Comparison of ENCODE assay signal across 8 cellular contexts in the genomic region with DNA sequence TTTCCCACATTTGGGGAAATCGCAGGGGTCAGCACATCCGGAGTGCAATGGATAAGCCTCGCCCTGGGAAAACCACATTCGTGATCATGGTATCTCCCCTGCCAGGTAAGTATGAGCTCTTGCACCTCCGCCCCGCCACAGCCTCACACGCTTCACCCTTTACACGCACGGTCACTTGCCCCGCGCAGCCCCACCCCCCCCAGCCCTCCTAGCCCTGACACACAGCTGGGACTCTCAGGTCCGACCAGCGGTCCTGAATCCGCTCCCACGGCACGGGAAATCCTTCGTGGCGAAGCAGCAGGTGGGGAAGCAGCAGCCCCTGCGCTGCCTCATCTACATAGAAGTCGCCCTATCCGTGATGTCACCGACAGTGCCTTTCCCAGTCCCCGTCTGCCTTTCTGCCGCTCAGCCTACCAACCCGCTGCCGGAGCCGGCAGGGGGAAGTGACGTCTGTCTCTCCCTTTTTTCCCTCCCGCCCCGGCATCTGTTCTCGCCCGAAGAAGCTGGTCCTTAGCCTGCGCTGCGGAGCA. TPM values are rescaled to one million over a fixed set of nuclear protein-coding genes. Genes with fewer than 3 reads are reported as not detected.
DNase-seq lines count a peak whose midpoint lies in the region; ATAC-seq and TF ChIP-seq lines count a peak whose summit lies in the region.
"Not testable (repeated sequence)": the region's sequence is repeated elsewhere in the genome, so short reads cannot be mapped to it uniquely, and the experiment has no call there.

No MANE protein-coding gene starts in this region.

- H3K9me2 ChIP-seq in OCI-LY7 (ENCODE audit: insufficient read depth, low read length), result not testable (repeated sequence)

- H3K9me3 ChIP-seq in OCI-LY7 (ENCODE audit: low read length); left lung: not testable (repeated sequence)

- not testable (repeated sequence) for BruUV-seq in OCI-LY7 (replicated peaks; lab: Mats Ljungman, UMichigan)

- H3K4me3 ChIP-seq in AG09309 (ENCODE audit: control insufficient read depth, low read depth, low read length) (peak overlapping the region; percentile 36), OCI-LY7 (ENCODE audit: low read depth, low read length, poor library complexity, severe bottlenecking) (peak overlapping the region; percentile 48)
- not testable (repeated sequence) for H3K4me3 ChIP-seq in left lung

- CTCF ChIA-PET in OCI-LY7 (lab: Charles Lee; ENCODE audit: unreplicated experiment), result not testable (repeated sequence)

- ATAC-seq in HG03432 (IDR thresholded peaks at IDR 0.05; ENCODE audit: unreplicated experiment) (peak; percentile 75), left lung (peak; percentile 94)

- H3K4me2 ChIP-seq in OCI-LY7 (ENCODE audit: low read length), result 0 out of 2 replicates have a peak overlapping the region, but pooled peaks have one; percentile 20

- H3K79me2 ChIP-seq in OCI-LY7 (ENCODE audit: insufficient read depth, low read depth, low read length), result not testable (repeated sequence)

- H2AFZ ChIP-seq in OCI-LY7 (ENCODE audit: low read length), result not testable (repeated sequence)

- intact Hi-C loops in OCI-LY7 (cut with micrococcal nuclease; ENCODE audit: unreplicated experiment); left lung (cut with DNase I): not testable (repeated sequence)

- peak; percentile 27 for DNase-seq in AG09309 (ENCODE audit: low read depth)
- DNase-seq in GM19240 (ENCODE audit: insufficient read length, low spot score), result peak; percentile 12
- peak; percentile 73 for DNase-seq in OCI-LY7 (ENCODE audit: low spot score)
- DNase-seq in activated CD8-positive, alpha-beta memory T cell treated with anti-CD3 and anti-CD28 coated beads, Interleukin-2, amount 50 U/mL, for 24 hours (ENCODE audit: extremely low read depth), result peak; percentile 30
- peak; percentile 82 for DNase-seq in ecto neural progenitor cell (ENCODE audit: low spot score)
- DNase-seq in left lung, result peak in 1 of 2 donors; percentile 78
- DNase-seq in stimulated activated CD4-positive, alpha-beta T cell treated with anti-CD3 and anti-CD28 coated beads, Interleukin-1b, Interleukin-23, amount 100 ng/mL, for 48 hours, result peak; percentile 49

- POLR2A ChIA-PET in OCI-LY7 (lab: Charles Lee), result not testable (repeated sequence)

- TF ChIP-seq CTCF in AG09309 (IDR thresholded peaks at IDR 0.05; ENCODE audit: control insufficient read depth, insufficient read depth, low read depth, low read length, missing control alignments); OCI-LY7 (conservative IDR thresholded peaks at IDR 0.05; ENCODE audit: low read length); left lung (IDR thresholded peaks at IDR 0.05): not testable (repeated sequence)

- peak overlapping the region; percentile 73 for H3K27ac ChIP-seq in OCI-LY7 (ENCODE audit: low read depth, low read length, poor library complexity, severe bottlenecking)
- peak overlapping the region in 1 of 2 donors; percentile 58 for H3K27ac ChIP-seq in left lung

- not testable (repeated sequence) for H3K36me3 ChIP-seq in OCI-LY7 (ENCODE audit: insufficient read depth, low read length); left lung

- peaks cover 0 to 32% of the 10 kb centered on the region in 2 donors for H3K27me3 ChIP-seq in left lung

- not testable (repeated sequence) for H4K20me1 ChIP-seq in OCI-LY7 (ENCODE audit: insufficient read depth, low read length)

- H3K4me1 ChIP-seq in OCI-LY7 (ENCODE audit: insufficient read depth, low read length, poor library complexity, severe bottlenecking), result peaks cover 18% of the 10 kb centered on the region
- not testable (repeated sequence) for H3K4me1 ChIP-seq in left lung

RNA-seq across cellular contexts. Expression of a gene that starts 31.9 kb away (rescaled TPM):
- total RNA-seq in OCI-LY7 (2014; rRNA removed; shearing (Covaris generic)), result not detected in 2 replicates
- total RNA-seq in OCI-LY7 (2022) (not detected in 2 replicates), left lung (not detected)
